8 cellular contexts compared by ENCODE assay signal in the genomic region with DNA sequence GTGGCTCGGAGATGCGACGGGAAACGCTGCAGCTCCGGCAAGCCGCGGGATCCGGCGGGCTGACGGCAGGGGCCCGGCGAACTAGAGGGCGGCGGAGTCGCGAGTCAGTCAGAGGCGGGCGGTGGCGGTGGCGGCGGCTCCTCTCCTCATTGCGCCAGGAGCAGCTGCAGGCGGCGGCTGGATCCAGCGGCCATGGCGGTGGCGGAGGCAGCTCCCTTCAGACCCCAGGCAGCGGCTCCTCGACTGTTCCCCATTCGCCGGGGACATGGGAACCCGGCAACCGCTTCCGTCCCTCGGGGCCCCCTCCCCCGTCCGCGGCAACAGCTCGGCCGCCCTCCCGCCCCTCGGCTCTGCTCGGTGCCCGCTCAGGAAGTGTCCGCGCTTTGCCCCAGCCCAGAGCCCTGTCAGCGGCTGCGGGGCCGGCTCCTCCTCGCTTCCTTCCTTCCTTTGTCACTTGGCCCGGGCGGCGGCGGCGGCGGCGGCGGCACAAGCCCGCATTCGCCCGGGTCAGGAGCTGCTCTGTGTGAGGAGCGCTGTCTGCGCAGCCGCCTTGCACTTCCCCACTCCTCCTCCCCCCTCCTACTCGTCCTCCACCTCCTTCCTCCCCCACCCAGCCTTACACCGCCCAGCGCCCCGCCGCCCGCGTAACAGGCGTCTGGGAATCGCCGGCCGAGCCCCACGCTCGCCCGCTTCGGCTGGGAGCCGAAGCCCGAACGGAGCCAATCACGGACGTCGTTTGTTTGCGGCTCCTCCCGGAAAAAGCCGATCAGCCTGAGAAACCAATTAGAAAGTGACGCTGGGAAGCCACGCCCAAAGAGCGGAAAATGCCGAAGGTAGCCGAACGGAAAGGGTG.
DNase-seq lines count a peak whose midpoint lies in the region; ATAC-seq and TF ChIP-seq lines count a peak whose summit lies in the region.

A gene (minus strand): TSS at position 525 of the 853 bp plus-strand sequence. CDS start 1,013 bp downstream, outside the sequence.

- peak within 1 kb of the TSS; percentile 93 for H3K4me3 ChIP-seq in epithelial cell of esophagus (ENCODE audit: low read length)
- H3K4me3 ChIP-seq in muscle layer of duodenum (ENCODE audit: low read depth in 1 of 2, low read length in 2 of 2): peak within 1 kb of the TSS; percentile 95 to 100

- no peaks in the 10 kb centered on the region for H3K9me3 Mint-ChIP-seq in stimulated activated memory B cell treated with anti-CD40 and anti-IgM and Interleukin-4, amounts not matched to agents 10 μg/mL and 1 μg/mL and 100 μg/mL, for 72 hours

- H3K4me3 Mint-ChIP-seq in stimulated activated memory B cell treated with anti-CD40 and anti-IgM and Interleukin-4, amounts not matched to agents 10 μg/mL and 1 μg/mL and 100 μg/mL, for 72 hours: no peak within 1 kb of the TSS

- peaks cover 7% of the 10 kb centered on the region for H3K36me3 Mint-ChIP-seq in stimulated activated memory B cell treated with anti-CD40 and anti-IgM and Interleukin-4, amounts not matched to agents 10 μg/mL and 1 μg/mL and 100 μg/mL, for 72 hours

- TF ChIP-seq CTCF in epithelial cell of esophagus (IDR thresholded peaks at IDR 0.05; ENCODE audit: insufficient read depth, low read depth, low read length, missing control alignments): no peak

- H3K27ac ChIP-seq in muscle layer of duodenum (ENCODE audit: low read length): peak within 1 kb of the TSS; percentile 100

- peaks cover 0 to 17% of the 10 kb centered on the region in 2 donors for H3K36me3 ChIP-seq in muscle layer of duodenum (ENCODE audit: control insufficient read depth in 1 of 2, insufficient read depth in 2 of 2, low read length in 2 of 2)

- H3K27me3 ChIP-seq in muscle layer of duodenum (ENCODE audit: low read depth, low read length): no peaks in the 10 kb centered on the region

- H3K4me1 Mint-ChIP-seq in stimulated activated memory B cell treated with anti-CD40 and anti-IgM and Interleukin-4, amounts not matched to agents 10 μg/mL and 1 μg/mL and 100 μg/mL, for 72 hours: peaks cover 27% of the 10 kb centered on the region

- peaks cover 6 to 15% of the 10 kb centered on the region in 2 donors for H3K4me1 ChIP-seq in muscle layer of duodenum (ENCODE audit: control insufficient read depth in 1 of 2, insufficient read depth in 2 of 2, low read length in 2 of 2)

- H3K27ac Mint-ChIP-seq in stimulated activated memory B cell treated with anti-CD40 and anti-IgM and Interleukin-4, amounts not matched to agents 10 μg/mL and 1 μg/mL and 100 μg/mL, for 72 hours: no peak within 1 kb of the TSS

- DNase-seq in AG20443 (ENCODE audit: low spot score): peak; percentile 62
- DNase-seq in NK-92 treated with Interleukin-12 subunit alpha and Interleukin-12 subunit beta, amount 100 ng/mL, for 24 hours (lab: John Stamatoyannopoulos, UW): peak; percentile 87
- peak; percentile 98 for DNase-seq in activated T-cell treated with anti-CD3 and anti-CD28 coated beads for 4 hours
- DNase-seq in epithelial cell of esophagus (ENCODE audit: low read depth): no peak

- ATAC-seq in GM19025 (IDR thresholded peaks at IDR 0.05; ENCODE audit: low read depth, unreplicated experiment) (peak; percentile 26), HG03342 (IDR thresholded peaks at IDR 0.05; ENCODE audit: unreplicated experiment) (peak; percentile 4)
- ATAC-seq in stimulated activated memory B cell treated with anti-CD40 and anti-IgM and Interleukin-4, amounts not matched to agents 10 μg/mL and 1 μg/mL and 100 μg/mL, for 72 hours: peak; percentile 74

- H3K9me3 ChIP-seq in muscle layer of duodenum (ENCODE audit: control insufficient read depth in 1 of 2, low read length in 2 of 2): no peaks in the 10 kb centered on the region

- H3K27me3 Mint-ChIP-seq in stimulated activated memory B cell treated with anti-CD40 and anti-IgM and Interleukin-4, amounts not matched to agents 10 μg/mL and 1 μg/mL and 100 μg/mL, for 72 hours: no peaks in the 10 kb centered on the region

Comparison
In these comparisons a context has a peak if more than half of its experiments do, and no peak if none do; other contexts are left out.
1. ATAC-seq: peak in every context shown above with its lines; median percentile 74 in stimulated activated memory B cell treated with anti-CD40 and anti-IgM and Interleukin-4, amounts not matched to agents 10 μg/mL and 1 μg/mL and 100 μg/mL, for 72 hours; 26 in GM19025; 4 in HG03342.